18 cellular contexts compared by ENCODE assay signal in the genomic region with DNA sequence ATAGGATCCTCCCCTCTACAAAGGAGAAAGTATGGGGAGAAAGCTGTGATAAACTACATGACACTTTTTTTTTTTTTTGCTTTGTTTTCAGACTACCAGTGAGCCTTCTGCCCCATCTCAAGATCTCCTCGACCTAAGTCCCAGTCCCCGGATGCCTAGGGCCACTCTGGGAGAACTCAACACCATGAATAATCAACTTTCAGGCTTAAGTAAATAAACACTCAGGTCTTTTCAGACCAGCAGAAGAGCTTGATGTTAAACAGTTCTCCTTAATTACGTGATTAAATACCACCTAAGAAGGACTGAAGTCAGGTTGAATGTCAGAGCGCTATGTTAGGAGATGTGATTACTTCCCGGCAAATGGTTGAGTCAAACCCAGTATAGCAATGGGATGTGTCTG. TPM values are rescaled to one million over a fixed set of nuclear protein-coding genes. Genes with fewer than 3 reads are reported as not detected.
"Had no signal": no experiment of that assay in that cellular context is flagged by ENCODE, and none has a peak within 500 bp of the region (broad histone marks: within the 10 kb centered on the region; RNA-seq: fewer than 3 reads in every experiment).

No MANE protein-coding gene starts in this region.

- DNase-seq: effector CD4-positive, alpha-beta T cell; foreskin melanocyte; head of caudate nucleus; kidney; left cardiac atrium; left ventricle myocardium superior; mammary epithelial cell; natural killer cell; nucleus accumbens; pancreas; right cardiac atrium; small intestine; stimulated activated CD4-positive, alpha-beta T cell treated with anti-CD3 and anti-CD28 coated beads, Interleukin-12 subunit alpha, Interleukin-12 subunit beta, amount 100 ng/mL, for 4 hours; stimulated activated naive CD4-positive, alpha-beta T cell treated with Interleukin-2 at 50 U/mL for 16 hours; uterus had no signal

- H3K9me3 ChIP-seq: pancreas, uterus had no signal

- ATAC-seq: left cardiac atrium, left ventricle myocardium superior, natural killer cell, pancreas, right cardiac atrium had no signal

- H3K27ac ChIP-seq: coronary artery, hepatocyte, neural progenitor cell, pancreas, uterus had no signal

- H3K4me3 ChIP-seq: coronary artery, hepatocyte, neural progenitor cell, pancreas, uterus had no signal

- H3K36me3 ChIP-seq: neural progenitor cell, uterus had no signal

- H3K79me2 ChIP-seq: hepatocyte had no signal

- FAIRE-seq: pancreas, small intestine had no signal

- H2AFZ ChIP-seq: hepatocyte, neural progenitor cell had no signal

- H3K4me1 ChIP-seq: neural progenitor cell, pancreas, uterus had no signal

- H3K4me2 ChIP-seq: hepatocyte, neural progenitor cell had no signal

- H3K27me3 ChIP-seq: hepatocyte, neural progenitor cell, pancreas, uterus had no signal

RNA-seq across cellular contexts. Expression of a gene that starts 36.4 kb away (rescaled TPM):
- total RNA-seq: natural killer cell had no signal
